ENCODE assay signal across 9 cellular contexts in the genomic region with DNA sequence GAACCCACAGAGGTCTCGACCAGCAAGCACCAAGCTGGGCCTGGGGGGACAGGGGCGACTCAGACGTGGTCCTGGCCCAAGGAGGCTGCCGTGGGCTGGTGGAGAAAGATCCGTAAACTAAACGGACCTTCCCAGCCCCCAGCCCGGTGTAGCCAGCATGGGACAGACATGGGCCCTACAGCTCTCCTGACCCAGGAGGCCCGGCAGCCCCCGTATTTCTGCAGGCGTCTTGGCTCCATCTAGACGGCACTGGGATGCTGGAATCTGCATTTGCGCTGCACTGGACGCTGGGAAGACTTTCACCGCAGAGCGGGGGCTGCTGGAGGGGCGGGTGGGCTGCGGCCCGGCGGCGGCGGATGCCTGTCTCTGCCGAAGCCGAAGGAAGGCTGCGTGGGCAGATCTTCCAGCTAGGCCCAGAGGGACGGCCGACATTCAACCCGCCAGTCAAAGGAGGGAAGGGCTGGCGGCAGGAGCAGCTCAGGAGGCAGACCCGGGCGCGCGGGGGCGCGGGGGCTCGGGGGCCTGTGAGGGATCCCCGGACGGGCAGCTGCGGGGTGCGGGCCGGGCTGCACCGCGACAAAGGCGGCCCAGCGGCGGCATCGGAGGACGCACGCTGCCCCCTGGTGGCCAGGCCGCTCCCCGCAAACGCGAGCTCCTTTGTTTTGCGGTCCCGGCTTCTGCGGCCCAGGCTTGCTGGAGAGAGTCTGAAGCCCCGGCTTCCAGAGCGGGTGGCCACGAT.
DNase-seq lines count a peak whose midpoint lies in the region; ATAC-seq lines count a peak whose summit lies in the region.
"Had no signal": no experiment of that assay in that cellular context is flagged by ENCODE, and none has a peak within 500 bp of the region (broad histone marks: within the 10 kb centered on the region; RNA-seq: fewer than 3 reads in every experiment).

No MANE protein-coding gene starts in this region.

- peaks cover 41% of the 10 kb centered on the region for H3K27me3 Mint-ChIP-seq in activated CD4-positive, alpha-beta memory T cell treated with anti-CD3 and anti-CD28 coated beads for 36 hours

- no peak overlapping the region for H4K8ac ChIP-seq in mesendoderm (ENCODE audit: low read depth, low read length)

- no peak overlapping the region for H3K27ac Mint-ChIP-seq in activated CD4-positive, alpha-beta memory T cell treated with anti-CD3 and anti-CD28 coated beads for 36 hours

- peak; percentile 92 for DNase-seq in GM03348 (ENCODE audit: low spot score)
- DNase-seq in NCI-H510A treated with DMSO at 0.1 percent for 48 hours (lab: John Stamatoyannopoulos, UW) = peak; percentile 61
- DNase-seq in activated CD4-positive, alpha-beta memory T cell treated with anti-CD3 and anti-CD28 coated beads for 36 hours = peak; percentile 71
- DNase-seq in effector CD8-positive, alpha-beta T cell (lab: John Stamatoyannopoulos, UW) = peak; percentile 5
- peak; percentile 80 for DNase-seq in mesendoderm
- peak; percentile 25 for DNase-seq in stimulated activated CD8-positive, alpha-beta memory T cell treated with anti-CD3 and anti-CD28 coated beads, Interleukin-15, amount 100 ng/mL, for 1 hour (ENCODE audit: low read depth)

- no peak overlapping the region for H2BK15ac ChIP-seq in mesendoderm (replicated peaks; ENCODE audit: low read depth)

- no peak overlapping the region for H4K5ac ChIP-seq in mesendoderm (ENCODE audit: low read length)

- peaks cover 2% of the 10 kb centered on the region for H3K4me1 Mint-ChIP-seq in activated CD4-positive, alpha-beta memory T cell treated with anti-CD3 and anti-CD28 coated beads for 36 hours (ENCODE audit: low read depth)

- H3K79me1 ChIP-seq in mesendoderm (ENCODE audit: low read length) = no peaks in the 10 kb centered on the region

- H3K9me3 Mint-ChIP-seq in activated CD4-positive, alpha-beta memory T cell treated with anti-CD3 and anti-CD28 coated beads for 36 hours = no peaks in the 10 kb centered on the region

- H3K36me3 Mint-ChIP-seq in activated CD4-positive, alpha-beta memory T cell treated with anti-CD3 and anti-CD28 coated beads for 36 hours = no peaks in the 10 kb centered on the region

- H3K4me1 ChIP-seq in mesendoderm (ENCODE audit: control insufficient read depth, low read depth, low read length) = no peaks in the 10 kb centered on the region

- H2BK5ac ChIP-seq in mesendoderm (ENCODE audit: low read length) = no peak overlapping the region

- ATAC-seq in HG02588 (IDR thresholded peaks at IDR 0.05; ENCODE audit: unreplicated experiment) (peak; percentile 75), HG03469 (IDR thresholded peaks at IDR 0.05; ENCODE audit: unreplicated experiment) (no peak)

- no peak overlapping the region for H3K27ac ChIP-seq in mesendoderm (ENCODE audit: low read depth, low read length)
- H3K27ac ChIP-seq: epithelial cell of prostate had no signal

- peak overlapping the region; percentile 57 for H3K4me2 ChIP-seq in mesendoderm (ENCODE audit: low read length)

- H3K27me3 ChIP-seq in mesendoderm (ENCODE audit: insufficient read depth, low read length, poor library complexity) = no peaks in the 10 kb centered on the region

- POLR2A ChIA-PET in activated CD4-positive, alpha-beta memory T cell treated with anti-CD3 and anti-CD28 coated beads for 36 hours (lab: Charles Lee) = no interaction called here

- no peak overlapping the region for H2BK120ac ChIP-seq in mesendoderm (ENCODE audit: low read depth, low read length)

- CTCF ChIA-PET in activated CD4-positive, alpha-beta memory T cell treated with anti-CD3 and anti-CD28 coated beads for 36 hours (lab: Charles Lee) = interaction anchor here (0.5 to 2.6 kb wide), 24 partner anchors 8 to 755 kb away, joined by 3 to 14 read pairs (median 4); partner anchors contain the start of genes BOD1 and NSG2

- H3K56ac ChIP-seq in mesendoderm (ENCODE audit: low read length) = peak overlapping the region; percentile 84

- H2AK5ac ChIP-seq in mesendoderm (ENCODE audit: low read length) = no peak overlapping the region

- WGBS in mesendoderm (ENCODE audit: extremely low coverage, insufficient coverage, low lambda C conversion rate) = no CpG with 5 or more reads among the region's 58 CpGs

- peak overlapping the region; percentile 18 for H3K18ac ChIP-seq in mesendoderm (ENCODE audit: low read length)

- no peak overlapping the region for H3K4me3 Mint-ChIP-seq in activated CD4-positive, alpha-beta memory T cell treated with anti-CD3 and anti-CD28 coated beads for 36 hours

- intact Hi-C loops in activated CD4-positive, alpha-beta memory T cell treated with anti-CD3 and anti-CD28 coated beads for 36 hours (cut with micrococcal nuclease) = loop anchor here (1.0 to 5.0 kb wide), 3 partner anchors 289 to 692 kb away; no protein-coding TSS in a partner anchor

- H3K23ac ChIP-seq in mesendoderm (ENCODE audit: low read length) = peak overlapping the region; percentile 80

- no peak overlapping the region for H3K4me3 ChIP-seq in mesendoderm (ENCODE audit: low read length)

- no peaks in the 10 kb centered on the region for H3K79me2 ChIP-seq in mesendoderm (ENCODE audit: control insufficient read depth, insufficient read depth, low read length)

- no peaks in the 10 kb centered on the region for H3K36me3 ChIP-seq in mesendoderm (ENCODE audit: control insufficient read depth, insufficient read depth, low read length)

- H3K4ac ChIP-seq in mesendoderm (ENCODE audit: low read depth, low read length) = peak overlapping the region; percentile 56

- peak overlapping the region; percentile 69 for H3K9ac ChIP-seq in mesendoderm (ENCODE audit: low read length)

Comparison
In these comparisons a context has a peak if more than half of its experiments do, and no peak if none do; other contexts are left out.
1. DNase-seq: peak in every context shown above with its lines; median percentile 92 in GM03348; 80 in mesendoderm; 71 in activated CD4-positive, alpha-beta memory T cell treated with anti-CD3 and anti-CD28 coated beads for 36 hours; 61 in NCI-H510A treated with DMSO at 0.1 percent for 48 hours; 25 in stimulated activated CD8-positive, alpha-beta memory T cell treated with anti-CD3 and anti-CD28 coated beads, Interleukin-15, amount 100 ng/mL, for 1 hour; 5 in effector CD8-positive, alpha-beta T cell.